1 cellular context compared by ENCODE assay signal in the genomic region with DNA sequence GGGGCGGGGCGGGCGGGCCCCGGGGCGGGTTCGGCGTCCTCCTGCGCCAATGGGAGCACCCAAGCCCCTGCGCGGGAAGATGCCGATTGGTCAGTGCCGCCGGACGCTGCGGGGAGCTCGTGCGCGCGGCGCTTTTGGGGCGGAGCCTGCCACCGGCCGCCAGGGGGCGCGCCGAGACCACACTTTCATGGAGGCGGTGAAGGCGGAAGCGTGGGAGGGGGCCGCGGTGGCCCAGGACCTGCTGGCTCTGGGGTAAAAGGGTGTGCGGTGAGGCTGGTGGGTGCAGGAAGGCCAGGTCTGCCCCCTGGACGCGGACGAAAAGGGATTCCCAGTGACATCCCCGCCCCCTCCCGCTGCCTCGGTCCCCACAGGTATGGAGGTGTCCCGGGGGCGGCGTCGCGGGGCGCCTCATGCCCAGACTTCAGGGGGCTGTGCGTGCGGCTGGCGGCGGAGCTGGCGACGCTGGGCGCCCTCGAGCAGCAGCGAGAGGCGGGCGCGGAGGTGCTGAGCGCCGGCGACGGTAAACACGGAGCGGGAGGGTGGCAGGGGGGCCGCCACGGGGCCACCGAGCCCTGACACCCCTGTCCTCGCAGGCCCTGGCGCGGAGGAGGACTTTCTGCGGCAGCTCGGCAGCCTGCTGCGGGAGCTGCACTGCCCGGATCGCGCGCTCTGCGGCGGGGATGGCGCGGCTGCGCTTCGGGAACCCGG.
A peak's percentile ranks its signal among the peaks of the same experiment; 100 is the strongest.
TF ChIP-seq lines count a peak whose summit lies in the region.

A gene (plus strand): TSS at position 127 of the 708 bp plus-strand sequence. CDS start 61 bp downstream, at position 188.

TF ChIP-seq in GM12878, 131 proteins besides CTCF, POLR2A, EP300 and RAD21 (continued from another document and continues in another):
- TF ChIP-seq, protein P1, sequence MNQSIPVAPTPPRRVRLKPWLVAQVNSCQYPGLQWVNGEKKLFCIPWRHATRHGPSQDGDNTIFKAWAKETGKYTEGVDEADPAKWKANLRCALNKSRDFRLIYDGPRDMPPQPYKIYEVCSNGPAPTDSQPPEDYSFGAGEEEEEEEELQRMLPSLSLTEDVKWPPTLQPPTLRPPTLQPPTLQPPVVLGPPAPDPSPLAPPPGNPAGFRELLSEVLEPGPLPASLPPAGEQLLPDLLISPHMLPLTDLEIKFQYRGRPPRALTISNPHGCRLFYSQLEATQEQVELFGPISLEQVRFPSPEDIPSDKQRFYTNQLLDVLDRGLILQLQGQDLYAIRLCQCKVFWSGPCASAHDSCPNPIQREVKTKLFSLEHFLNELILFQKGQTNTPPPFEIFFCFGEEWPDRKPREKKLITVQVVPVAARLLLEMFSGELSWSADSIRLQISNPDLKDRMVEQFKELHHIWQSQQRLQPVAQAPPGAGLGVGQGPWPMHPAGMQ (IDR thresholded peaks at IDR 0.05; ENCODE audit: borderline replicate concordance), result no peak
- TF ChIP-seq TAF1 (IDR thresholded peaks at IDR 0.05; ENCODE audit: borderline replicate concordance, low read depth, low read length) (0 out of 2 replicates have a peak, but pooled peaks have one; percentile 46), NR2C2 (IDR thresholded peaks at IDR 0.05; ENCODE audit: borderline replicate concordance, control insufficient read depth, insufficient read length, low read depth) (no peak), GABPA (IDR thresholded peaks at IDR 0.05; ENCODE audit: low read depth) (no peak), GATAD2B (conservative IDR thresholded peaks at IDR 0.05; ENCODE audit: low read depth) (peak; percentile 98), PML (IDR thresholded peaks at IDR 0.05; ENCODE audit: low read length) (no peak), KDM1A (IDR thresholded peaks at IDR 0.05; ENCODE audit: borderline replicate concordance) (no peak), MTA3 (IDR thresholded peaks at IDR 0.05; ENCODE audit: borderline replicate concordance, low read length) (no peak), RCOR1 (conservative IDR thresholded peaks at IDR 0.05; ENCODE audit: low read depth, low read length) (no peak), SMAD1 (IDR thresholded peaks at IDR 0.05; ENCODE audit: low read depth, partially characterized antibody) (no peak), ZNF622 (IDR thresholded peaks at IDR 0.05) (no peak), SP1 (IDR thresholded peaks at IDR 0.05; ENCODE audit: low read depth, low read length) (peak; percentile 97), FOXM1 (IDR thresholded peaks at IDR 0.05; ENCODE audit: low read depth, low read length) (no peak), YY1 (IDR thresholded peaks at IDR 0.05; ENCODE audit: low read depth, low read length) (peak; percentile 54; the same call in 1 of the 2 replicates), NFIC (IDR thresholded peaks at IDR 0.05; ENCODE audit: low read depth, low read length) (no peak), SMARCA5 (IDR thresholded peaks at IDR 0.05) (peak; percentile 76), HDAC2 (IDR thresholded peaks at IDR 0.05) (no peak), POU2F2 (IDR thresholded peaks at IDR 0.05; ENCODE audit: borderline replicate concordance, low read depth, low read length) (no peak), ASH2L (IDR thresholded peaks at IDR 0.05; ENCODE audit: borderline replicate concordance, low read depth) (no peak), RB1 (IDR thresholded peaks at IDR 0.05; ENCODE audit: borderline replicate concordance) (peak; percentile 87; the same call in 1 of the 2 replicates), PAX8 (IDR thresholded peaks at IDR 0.05) (no peak), ZNF274 (IDR thresholded peaks at IDR 0.05; ENCODE audit: insufficient read depth, insufficient read length) (no peak), ZBED1 (IDR thresholded peaks at IDR 0.05; ENCODE audit: borderline replicate concordance) (no peak), IKZF1 (conservative IDR thresholded peaks at IDR 0.05) (peak; percentile 87), RBBP5 (conservative IDR thresholded peaks at IDR 0.05) (no peak), RUNX3 (IDR thresholded peaks at IDR 0.05; ENCODE audit: low read length) (peak; percentile 81), YBX1 (IDR thresholded peaks at IDR 0.05) (no peak), SREBF1 (IDR thresholded peaks at IDR 0.05; ENCODE audit: low read length) (0 out of 2 replicates have a peak, but pooled peaks have one; percentile 23), SREBF2 (IDR thresholded peaks at IDR 0.05; ENCODE audit: low read length) (no peak), MYB (IDR thresholded peaks at IDR 0.05; ENCODE audit: borderline replicate concordance, low read depth, low read length) (no peak), CEBPB (IDR thresholded peaks at IDR 0.05; ENCODE audit: borderline replicate concordance in 1 of 2, low read depth in 2 of 2, low read length in 2 of 2) (no peak), BACH1 (IDR thresholded peaks at IDR 0.05; ENCODE audit: borderline replicate concordance) (peak; percentile 16; the same call in 1 of the 2 replicates)
- TF ChIP-seq, protein P2, sequence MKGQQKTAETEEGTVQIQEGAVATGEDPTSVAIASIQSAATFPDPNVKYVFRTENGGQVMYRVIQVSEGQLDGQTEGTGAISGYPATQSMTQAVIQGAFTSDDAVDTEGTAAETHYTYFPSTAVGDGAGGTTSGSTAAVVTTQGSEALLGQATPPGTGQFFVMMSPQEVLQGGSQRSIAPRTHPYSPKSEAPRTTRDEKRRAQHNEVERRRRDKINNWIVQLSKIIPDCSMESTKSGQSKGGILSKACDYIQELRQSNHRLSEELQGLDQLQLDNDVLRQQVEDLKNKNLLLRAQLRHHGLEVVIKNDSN (IDR thresholded peaks at IDR 0.05; ENCODE audit: borderline replicate concordance, extremely low read length, insufficient read depth, low read depth, low read length), result no peak
- TF ChIP-seq, protein P3, sequence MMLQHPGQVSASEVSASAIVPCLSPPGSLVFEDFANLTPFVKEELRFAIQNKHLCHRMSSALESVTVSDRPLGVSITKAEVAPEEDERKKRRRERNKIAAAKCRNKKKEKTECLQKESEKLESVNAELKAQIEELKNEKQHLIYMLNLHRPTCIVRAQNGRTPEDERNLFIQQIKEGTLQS (IDR thresholded peaks at IDR 0.05; ENCODE audit: borderline replicate concordance, extremely low read depth, low read depth, low read length), result no peak
- TF ChIP-seq, protein P4, sequence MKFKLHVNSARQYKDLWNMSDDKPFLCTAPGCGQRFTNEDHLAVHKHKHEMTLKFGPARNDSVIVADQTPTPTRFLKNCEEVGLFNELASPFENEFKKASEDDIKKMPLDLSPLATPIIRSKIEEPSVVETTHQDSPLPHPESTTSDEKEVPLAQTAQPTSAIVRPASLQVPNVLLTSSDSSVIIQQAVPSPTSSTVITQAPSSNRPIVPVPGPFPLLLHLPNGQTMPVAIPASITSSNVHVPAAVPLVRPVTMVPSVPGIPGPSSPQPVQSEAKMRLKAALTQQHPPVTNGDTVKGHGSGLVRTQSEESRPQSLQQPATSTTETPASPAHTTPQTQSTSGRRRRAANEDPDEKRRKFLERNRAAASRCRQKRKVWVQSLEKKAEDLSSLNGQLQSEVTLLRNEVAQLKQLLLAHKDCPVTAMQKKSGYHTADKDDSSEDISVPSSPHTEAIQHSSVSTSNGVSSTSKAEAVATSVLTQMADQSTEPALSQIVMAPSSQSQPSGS (IDR thresholded peaks at IDR 0.05; ENCODE audit: low read length), result no peak
- TF ChIP-seq, protein P5, sequence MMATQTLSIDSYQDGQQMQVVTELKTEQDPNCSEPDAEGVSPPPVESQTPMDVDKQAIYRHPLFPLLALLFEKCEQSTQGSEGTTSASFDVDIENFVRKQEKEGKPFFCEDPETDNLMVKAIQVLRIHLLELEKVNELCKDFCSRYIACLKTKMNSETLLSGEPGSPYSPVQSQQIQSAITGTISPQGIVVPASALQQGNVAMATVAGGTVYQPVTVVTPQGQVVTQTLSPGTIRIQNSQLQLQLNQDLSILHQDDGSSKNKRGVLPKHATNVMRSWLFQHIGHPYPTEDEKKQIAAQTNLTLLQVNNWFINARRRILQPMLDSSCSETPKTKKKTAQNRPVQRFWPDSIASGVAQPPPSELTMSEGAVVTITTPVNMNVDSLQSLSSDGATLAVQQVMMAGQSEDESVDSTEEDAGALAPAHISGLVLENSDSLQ (IDR thresholded peaks at IDR 0.05), result no peak
- TF ChIP-seq, protein P6, sequence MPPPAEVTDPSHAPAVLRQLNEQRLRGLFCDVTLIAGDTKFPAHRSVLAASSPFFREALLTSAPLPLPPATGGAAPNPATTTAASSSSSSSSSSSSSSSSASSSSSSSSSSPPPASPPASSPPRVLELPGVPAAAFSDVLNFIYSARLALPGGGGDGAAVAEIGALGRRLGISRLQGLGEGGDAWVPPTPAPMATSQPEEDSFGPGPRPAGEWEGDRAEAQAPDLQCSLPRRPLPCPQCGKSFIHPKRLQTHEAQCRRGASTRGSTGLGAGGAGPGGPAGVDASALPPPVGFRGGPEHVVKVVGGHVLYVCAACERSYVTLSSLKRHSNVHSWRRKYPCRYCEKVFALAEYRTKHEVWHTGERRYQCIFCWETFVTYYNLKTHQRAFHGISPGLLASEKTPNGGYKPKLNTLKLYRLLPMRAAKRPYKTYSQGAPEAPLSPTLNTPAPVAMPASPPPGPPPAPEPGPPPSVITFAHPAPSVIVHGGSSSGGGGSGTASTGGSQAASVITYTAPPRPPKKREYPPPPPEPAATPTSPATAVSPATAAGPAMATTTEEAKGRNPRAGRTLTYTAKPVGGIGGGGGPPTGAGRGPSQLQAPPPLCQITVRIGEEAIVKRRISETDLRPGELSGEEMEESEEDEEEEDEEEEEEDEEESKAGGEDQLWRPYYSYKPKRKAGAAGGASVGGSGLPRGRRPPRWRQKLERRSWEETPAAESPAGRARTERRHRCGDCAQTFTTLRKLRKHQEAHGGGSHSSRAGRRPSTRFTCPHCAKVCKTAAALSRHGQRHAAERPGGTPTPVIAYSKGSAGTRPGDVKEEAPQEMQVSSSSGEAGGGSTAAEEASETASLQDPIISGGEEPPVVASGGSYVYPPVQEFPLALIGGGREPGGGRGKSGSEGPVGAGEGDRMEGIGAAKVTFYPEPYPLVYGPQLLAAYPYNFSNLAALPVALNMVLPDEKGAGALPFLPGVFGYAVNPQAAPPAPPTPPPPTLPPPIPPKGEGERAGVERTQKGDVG (CRISPR knock-in tag; IDR thresholded peaks at IDR 0.05), result no peak
- TF ChIP-seq, protein P7, sequence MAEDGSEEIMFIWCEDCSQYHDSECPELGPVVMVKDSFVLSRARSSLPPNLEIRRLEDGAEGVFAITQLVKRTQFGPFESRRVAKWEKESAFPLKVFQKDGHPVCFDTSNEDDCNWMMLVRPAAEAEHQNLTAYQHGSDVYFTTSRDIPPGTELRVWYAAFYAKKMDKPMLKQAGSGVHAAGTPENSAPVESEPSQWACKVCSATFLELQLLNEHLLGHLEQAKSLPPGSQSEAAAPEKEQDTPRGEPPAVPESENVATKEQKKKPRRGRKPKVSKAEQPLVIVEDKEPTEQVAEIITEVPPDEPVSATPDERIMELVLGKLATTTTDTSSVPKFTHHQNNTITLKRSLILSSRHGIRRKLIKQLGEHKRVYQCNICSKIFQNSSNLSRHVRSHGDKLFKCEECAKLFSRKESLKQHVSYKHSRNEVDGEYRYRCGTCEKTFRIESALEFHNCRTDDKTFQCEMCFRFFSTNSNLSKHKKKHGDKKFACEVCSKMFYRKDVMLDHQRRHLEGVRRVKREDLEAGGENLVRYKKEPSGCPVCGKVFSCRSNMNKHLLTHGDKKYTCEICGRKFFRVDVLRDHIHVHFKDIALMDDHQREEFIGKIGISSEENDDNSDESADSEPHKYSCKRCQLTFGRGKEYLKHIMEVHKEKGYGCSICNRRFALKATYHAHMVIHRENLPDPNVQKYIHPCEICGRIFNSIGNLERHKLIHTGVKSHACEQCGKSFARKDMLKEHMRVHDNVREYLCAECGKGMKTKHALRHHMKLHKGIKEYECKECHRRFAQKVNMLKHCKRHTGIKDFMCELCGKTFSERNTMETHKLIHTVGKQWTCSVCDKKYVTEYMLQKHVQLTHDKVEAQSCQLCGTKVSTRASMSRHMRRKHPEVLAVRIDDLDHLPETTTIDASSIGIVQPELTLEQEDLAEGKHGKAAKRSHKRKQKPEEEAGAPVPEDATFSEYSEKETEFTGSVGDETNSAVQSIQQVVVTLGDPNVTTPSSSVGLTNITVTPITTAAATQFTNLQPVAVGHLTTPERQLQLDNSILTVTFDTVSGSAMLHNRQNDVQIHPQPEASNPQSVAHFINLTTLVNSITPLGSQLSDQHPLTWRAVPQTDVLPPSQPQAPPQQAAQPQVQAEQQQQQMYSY (CRISPR knock-in tag; IDR thresholded peaks at IDR 0.05), result no peak
- TF ChIP-seq, protein P8, sequence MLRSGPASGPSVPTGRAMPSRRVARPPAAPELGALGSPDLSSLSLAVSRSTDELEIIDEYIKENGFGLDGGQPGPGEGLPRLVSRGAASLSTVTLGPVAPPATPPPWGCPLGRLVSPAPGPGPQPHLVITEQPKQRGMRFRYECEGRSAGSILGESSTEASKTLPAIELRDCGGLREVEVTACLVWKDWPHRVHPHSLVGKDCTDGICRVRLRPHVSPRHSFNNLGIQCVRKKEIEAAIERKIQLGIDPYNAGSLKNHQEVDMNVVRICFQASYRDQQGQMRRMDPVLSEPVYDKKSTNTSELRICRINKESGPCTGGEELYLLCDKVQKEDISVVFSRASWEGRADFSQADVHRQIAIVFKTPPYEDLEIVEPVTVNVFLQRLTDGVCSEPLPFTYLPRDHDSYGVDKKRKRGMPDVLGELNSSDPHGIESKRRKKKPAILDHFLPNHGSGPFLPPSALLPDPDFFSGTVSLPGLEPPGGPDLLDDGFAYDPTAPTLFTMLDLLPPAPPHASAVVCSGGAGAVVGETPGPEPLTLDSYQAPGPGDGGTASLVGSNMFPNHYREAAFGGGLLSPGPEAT (IDR thresholded peaks at IDR 0.05; ENCODE audit: low read depth), result no peak
- TF ChIP-seq, protein P9, sequence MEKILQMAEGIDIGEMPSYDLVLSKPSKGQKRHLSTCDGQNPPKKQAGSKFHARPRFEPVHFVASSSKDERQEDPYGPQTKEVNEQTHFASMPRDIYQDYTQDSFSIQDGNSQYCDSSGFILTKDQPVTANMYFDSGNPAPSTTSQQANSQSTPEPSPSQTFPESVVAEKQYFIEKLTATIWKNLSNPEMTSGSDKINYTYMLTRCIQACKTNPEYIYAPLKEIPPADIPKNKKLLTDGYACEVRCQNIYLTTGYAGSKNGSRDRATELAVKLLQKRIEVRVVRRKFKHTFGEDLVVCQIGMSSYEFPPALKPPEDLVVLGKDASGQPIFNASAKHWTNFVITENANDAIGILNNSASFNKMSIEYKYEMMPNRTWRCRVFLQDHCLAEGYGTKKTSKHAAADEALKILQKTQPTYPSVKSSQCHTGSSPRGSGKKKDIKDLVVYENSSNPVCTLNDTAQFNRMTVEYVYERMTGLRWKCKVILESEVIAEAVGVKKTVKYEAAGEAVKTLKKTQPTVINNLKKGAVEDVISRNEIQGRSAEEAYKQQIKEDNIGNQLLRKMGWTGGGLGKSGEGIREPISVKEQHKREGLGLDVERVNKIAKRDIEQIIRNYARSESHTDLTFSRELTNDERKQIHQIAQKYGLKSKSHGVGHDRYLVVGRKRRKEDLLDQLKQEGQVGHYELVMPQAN (conservative IDR thresholded peaks at IDR 0.05), result peak; percentile 77; the same call in 1 of the 2 replicates
- TF ChIP-seq, protein P10, sequence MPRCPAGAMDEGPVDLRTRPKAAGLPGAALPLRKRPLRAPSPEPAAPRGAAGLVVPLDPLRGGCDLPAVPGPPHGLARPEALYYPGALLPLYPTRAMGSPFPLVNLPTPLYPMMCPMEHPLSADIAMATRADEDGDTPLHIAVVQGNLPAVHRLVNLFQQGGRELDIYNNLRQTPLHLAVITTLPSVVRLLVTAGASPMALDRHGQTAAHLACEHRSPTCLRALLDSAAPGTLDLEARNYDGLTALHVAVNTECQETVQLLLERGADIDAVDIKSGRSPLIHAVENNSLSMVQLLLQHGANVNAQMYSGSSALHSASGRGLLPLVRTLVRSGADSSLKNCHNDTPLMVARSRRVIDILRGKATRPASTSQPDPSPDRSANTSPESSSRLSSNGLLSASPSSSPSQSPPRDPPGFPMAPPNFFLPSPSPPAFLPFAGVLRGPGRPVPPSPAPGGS (IDR thresholded peaks at IDR 0.05; ENCODE audit: borderline replicate concordance, insufficient read depth, low read depth, low read length, poor library complexity, severe bottlenecking), result no peak
